In the genomic region with DNA sequence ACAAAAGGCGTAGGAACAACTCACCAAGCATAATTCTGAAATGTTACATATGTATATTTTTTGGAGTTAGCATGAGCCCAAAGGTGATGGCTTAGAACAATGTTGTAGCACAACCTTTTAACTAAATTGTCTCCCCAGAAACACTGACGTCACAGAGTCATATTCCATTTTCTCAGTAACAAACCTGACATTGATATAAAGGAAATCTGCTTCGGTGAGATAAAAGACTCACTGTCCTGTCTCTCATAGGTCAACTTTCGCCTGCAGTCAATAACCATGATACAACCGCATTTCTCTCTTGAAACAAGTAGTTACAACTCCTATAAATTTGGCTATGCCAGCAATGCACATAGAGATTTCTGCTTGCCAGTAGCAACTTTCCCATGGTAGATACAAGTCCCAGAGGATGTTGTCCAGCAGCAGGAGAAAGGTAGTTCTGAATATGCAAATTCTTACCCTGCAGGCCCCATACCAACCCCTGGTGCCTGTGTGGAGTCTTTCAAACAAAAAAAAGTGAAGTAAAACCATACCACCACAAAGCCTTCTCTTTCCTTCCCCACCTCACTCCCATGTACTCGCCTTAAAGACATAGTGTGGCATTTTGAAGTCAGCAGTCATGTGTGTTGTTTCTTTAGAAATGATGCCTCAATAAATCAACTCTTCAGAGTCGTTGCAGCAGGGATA, we compare ENCODE assay signal across 2 cellular contexts.
TF ChIP-seq lines count a peak whose summit lies in the region.

No MANE protein-coding gene starts in this region.

TF ChIP-seq in GM23338, 12 proteins besides CTCF, POLR2A, EP300 and RAD21 (continued from another document):
- TF ChIP-seq CREB1 (CRISPR knock-in tag; IDR thresholded peaks at IDR 0.05; ENCODE audit: low read depth) (no peak), POLR2AphosphoS5 (IDR thresholded peaks at IDR 0.05; ENCODE audit: low read depth) (no peak), STAT1 (IDR thresholded peaks at IDR 0.05; ENCODE audit: unreplicated experiment) (no peak), ZNF114 (CRISPR knock-in tag; IDR thresholded peaks at IDR 0.05) (no peak)
- TF ChIP-seq, protein P1, sequence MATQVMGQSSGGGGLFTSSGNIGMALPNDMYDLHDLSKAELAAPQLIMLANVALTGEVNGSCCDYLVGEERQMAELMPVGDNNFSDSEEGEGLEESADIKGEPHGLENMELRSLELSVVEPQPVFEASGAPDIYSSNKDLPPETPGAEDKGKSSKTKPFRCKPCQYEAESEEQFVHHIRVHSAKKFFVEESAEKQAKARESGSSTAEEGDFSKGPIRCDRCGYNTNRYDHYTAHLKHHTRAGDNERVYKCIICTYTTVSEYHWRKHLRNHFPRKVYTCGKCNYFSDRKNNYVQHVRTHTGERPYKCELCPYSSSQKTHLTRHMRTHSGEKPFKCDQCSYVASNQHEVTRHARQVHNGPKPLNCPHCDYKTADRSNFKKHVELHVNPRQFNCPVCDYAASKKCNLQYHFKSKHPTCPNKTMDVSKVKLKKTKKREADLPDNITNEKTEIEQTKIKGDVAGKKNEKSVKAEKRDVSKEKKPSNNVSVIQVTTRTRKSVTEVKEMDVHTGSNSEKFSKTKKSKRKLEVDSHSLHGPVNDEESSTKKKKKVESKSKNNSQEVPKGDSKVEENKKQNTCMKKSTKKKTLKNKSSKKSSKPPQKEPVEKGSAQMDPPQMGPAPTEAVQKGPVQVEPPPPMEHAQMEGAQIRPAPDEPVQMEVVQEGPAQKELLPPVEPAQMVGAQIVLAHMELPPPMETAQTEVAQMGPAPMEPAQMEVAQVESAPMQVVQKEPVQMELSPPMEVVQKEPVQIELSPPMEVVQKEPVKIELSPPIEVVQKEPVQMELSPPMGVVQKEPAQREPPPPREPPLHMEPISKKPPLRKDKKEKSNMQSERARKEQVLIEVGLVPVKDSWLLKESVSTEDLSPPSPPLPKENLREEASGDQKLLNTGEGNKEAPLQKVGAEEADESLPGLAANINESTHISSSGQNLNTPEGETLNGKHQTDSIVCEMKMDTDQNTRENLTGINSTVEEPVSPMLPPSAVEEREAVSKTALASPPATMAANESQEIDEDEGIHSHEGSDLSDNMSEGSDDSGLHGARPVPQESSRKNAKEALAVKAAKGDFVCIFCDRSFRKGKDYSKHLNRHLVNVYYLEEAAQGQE (IDR thresholded peaks at IDR 0.05; ENCODE audit: unreplicated experiment) = no peak
- TF ChIP-seq, protein P2, sequence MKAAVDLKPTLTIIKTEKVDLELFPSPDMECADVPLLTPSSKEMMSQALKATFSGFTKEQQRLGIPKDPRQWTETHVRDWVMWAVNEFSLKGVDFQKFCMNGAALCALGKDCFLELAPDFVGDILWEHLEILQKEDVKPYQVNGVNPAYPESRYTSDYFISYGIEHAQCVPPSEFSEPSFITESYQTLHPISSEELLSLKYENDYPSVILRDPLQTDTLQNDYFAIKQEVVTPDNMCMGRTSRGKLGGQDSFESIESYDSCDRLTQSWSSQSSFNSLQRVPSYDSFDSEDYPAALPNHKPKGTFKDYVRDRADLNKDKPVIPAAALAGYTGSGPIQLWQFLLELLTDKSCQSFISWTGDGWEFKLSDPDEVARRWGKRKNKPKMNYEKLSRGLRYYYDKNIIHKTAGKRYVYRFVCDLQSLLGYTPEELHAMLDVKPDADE (IDR thresholded peaks at IDR 0.05) = no peak
- TF ChIP-seq, protein P3, sequence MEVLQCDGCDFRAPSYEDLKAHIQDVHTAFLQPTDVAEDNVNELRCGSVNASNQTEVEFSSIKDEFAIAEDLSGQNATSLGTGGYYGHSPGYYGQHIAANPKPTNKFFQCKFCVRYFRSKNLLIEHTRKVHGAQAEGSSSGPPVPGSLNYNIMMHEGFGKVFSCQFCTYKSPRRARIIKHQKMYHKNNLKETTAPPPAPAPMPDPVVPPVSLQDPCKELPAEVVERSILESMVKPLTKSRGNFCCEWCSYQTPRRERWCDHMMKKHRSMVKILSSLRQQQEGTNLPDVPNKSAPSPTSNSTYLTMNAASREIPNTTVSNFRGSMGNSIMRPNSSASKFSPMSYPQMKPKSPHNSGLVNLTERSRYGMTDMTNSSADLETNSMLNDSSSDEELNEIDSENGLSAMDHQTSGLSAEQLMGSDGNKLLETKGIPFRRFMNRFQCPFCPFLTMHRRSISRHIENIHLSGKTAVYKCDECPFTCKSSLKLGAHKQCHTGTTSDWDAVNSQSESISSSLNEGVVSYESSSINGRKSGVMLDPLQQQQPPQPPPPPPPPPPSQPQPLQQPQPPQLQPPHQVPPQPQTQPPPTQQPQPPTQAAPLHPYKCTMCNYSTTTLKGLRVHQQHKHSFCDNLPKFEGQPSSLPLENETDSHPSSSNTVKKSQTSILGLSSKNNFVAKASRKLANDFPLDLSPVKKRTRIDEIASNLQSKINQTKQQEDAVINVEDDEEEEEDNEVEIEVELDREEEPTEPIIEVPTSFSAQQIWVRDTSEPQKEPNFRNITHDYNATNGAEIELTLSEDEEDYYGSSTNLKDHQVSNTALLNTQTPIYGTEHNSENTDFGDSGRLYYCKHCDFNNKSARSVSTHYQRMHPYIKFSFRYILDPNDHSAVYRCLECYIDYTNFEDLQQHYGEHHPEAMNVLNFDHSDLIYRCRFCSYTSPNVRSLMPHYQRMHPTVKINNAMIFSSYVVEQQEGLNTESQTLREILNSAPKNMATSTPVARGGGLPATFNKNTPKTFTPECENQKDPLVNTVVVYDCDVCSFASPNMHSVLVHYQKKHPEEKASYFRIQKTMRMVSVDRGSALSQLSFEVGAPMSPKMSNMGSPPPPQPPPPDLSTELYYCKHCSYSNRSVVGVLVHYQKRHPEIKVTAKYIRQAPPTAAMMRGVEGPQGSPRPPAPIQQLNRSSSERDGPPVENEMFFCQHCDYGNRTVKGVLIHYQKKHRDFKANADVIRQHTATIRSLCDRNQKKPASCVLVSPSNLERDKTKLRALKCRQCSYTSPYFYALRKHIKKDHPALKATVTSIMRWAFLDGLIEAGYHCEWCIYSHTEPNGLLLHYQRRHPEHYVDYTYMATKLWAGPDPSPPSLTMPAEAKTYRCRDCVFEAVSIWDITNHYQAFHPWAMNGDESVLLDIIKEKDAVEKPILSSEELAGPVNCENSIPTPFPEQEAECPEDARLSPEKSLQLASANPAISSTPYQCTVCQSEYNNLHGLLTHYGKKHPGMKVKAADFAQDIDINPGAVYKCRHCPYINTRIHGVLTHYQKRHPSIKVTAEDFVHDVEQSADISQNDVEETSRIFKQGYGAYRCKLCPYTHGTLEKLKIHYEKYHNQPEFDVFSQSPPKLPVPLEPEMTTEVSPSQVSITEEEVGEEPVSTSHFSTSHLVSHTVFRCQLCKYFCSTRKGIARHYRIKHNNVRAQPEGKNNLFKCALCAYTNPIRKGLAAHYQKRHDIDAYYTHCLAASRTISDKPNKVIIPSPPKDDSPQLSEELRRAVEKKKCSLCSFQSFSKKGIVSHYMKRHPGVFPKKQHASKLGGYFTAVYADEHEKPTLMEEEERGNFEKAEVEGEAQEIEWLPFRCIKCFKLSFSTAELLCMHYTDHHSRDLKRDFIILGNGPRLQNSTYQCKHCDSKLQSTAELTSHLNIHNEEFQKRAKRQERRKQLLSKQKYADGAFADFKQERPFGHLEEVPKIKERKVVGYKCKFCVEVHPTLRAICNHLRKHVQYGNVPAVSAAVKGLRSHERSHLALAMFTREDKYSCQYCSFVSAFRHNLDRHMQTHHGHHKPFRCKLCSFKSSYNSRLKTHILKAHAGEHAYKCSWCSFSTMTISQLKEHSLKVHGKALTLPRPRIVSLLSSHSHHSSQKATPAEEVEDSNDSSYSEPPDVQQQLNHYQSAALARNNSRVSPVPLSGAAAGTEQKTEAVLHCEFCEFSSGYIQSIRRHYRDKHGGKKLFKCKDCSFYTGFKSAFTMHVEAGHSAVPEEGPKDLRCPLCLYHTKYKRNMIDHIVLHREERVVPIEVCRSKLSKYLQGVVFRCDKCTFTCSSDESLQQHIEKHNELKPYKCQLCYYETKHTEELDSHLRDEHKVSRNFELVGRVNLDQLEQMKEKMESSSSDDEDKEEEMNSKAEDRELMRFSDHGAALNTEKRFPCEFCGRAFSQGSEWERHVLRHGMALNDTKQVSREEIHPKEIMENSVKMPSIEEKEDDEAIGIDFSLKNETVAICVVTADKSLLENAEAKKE (CRISPR knock-in tag; IDR thresholded peaks at IDR 0.05) = no peak

TF ChIP-seq in GM12878, 131 proteins besides CTCF, POLR2A, EP300 and RAD21:
- TF ChIP-seq, protein P4, sequence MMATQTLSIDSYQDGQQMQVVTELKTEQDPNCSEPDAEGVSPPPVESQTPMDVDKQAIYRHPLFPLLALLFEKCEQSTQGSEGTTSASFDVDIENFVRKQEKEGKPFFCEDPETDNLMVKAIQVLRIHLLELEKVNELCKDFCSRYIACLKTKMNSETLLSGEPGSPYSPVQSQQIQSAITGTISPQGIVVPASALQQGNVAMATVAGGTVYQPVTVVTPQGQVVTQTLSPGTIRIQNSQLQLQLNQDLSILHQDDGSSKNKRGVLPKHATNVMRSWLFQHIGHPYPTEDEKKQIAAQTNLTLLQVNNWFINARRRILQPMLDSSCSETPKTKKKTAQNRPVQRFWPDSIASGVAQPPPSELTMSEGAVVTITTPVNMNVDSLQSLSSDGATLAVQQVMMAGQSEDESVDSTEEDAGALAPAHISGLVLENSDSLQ (IDR thresholded peaks at IDR 0.05) = no peak
- no peak for TF ChIP-seq PML (IDR thresholded peaks at IDR 0.05; ENCODE audit: low read length)
- TF ChIP-seq CBX5 (IDR thresholded peaks at IDR 0.05; ENCODE audit: low read depth) = no peak
- no peak for TF ChIP-seq ZBED1 (IDR thresholded peaks at IDR 0.05; ENCODE audit: borderline replicate concordance)
- TF ChIP-seq, protein P5, sequence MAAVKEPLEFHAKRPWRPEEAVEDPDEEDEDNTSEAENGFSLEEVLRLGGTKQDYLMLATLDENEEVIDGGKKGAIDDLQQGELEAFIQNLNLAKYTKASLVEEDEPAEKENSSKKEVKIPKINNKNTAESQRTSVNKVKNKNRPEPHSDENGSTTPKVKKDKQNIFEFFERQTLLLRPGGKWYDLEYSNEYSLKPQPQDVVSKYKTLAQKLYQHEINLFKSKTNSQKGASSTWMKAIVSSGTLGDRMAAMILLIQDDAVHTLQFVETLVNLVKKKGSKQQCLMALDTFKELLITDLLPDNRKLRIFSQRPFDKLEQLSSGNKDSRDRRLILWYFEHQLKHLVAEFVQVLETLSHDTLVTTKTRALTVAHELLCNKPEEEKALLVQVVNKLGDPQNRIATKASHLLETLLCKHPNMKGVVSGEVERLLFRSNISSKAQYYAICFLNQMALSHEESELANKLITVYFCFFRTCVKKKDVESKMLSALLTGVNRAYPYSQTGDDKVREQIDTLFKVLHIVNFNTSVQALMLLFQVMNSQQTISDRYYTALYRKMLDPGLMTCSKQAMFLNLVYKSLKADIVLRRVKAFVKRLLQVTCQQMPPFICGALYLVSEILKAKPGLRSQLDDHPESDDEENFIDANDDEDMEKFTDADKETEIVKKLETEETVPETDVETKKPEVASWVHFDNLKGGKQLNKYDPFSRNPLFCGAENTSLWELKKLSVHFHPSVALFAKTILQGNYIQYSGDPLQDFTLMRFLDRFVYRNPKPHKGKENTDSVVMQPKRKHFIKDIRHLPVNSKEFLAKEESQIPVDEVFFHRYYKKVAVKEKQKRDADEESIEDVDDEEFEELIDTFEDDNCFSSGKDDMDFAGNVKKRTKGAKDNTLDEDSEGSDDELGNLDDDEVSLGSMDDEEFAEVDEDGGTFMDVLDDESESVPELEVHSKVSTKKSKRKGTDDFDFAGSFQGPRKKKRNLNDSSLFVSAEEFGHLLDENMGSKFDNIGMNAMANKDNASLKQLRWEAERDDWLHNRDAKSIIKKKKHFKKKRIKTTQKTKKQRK (IDR thresholded peaks at IDR 0.05; ENCODE audit: low read depth, low read length) = no peak
- TF ChIP-seq EGR1 (IDR thresholded peaks at IDR 0.05; ENCODE audit: borderline replicate concordance in 1 of 2, low read depth in 2 of 2, low read length in 2 of 2) = no peak
- no peak for TF ChIP-seq IKZF1 (conservative IDR thresholded peaks at IDR 0.05)
- TF ChIP-seq SMARCA5 (IDR thresholded peaks at IDR 0.05) = no peak
- TF ChIP-seq ASH2L (IDR thresholded peaks at IDR 0.05; ENCODE audit: borderline replicate concordance, low read depth) = no peak
- TF ChIP-seq JUND (IDR thresholded peaks at IDR 0.05; ENCODE audit: low read depth, low read length) = no peak
- no peak for TF ChIP-seq STAT3 (IDR thresholded peaks at IDR 0.05; ENCODE audit: low read depth, low read length)
